In genomic region chr2:231335591-231335990, GRCh38 we compare ENCODE assay signal across 25 cellular contexts.
"Had no signal": no experiment of that assay in that cellular context is flagged by ENCODE, and none has a peak within 500 bp of the region (broad histone marks: within the 10 kb centered on the region; RNA-seq: fewer than 3 reads in every experiment).

No MANE protein-coding gene starts in this region.

- FAIRE-seq: colon, frontal cortex, urothelium cell line had no signal

- H3K27me3 Mint-ChIP-seq: memory B cell; naive B cell; stimulated activated naive CD8-positive, alpha-beta T cell treated with anti-CD3 and anti-CD28 coated beads, Interleukin-15, amount 100 ng/mL, for 72 hours; type B pancreatic cell had no signal

- H3K36me3 Mint-ChIP-seq: immature natural killer cell, naive B cell had no signal

- H3K27ac Mint-ChIP-seq: immature natural killer cell; memory B cell; mesothelial cell of epicardium; naive B cell; nephron progenitor cell; stimulated activated naive CD8-positive, alpha-beta T cell treated with anti-CD3 and anti-CD28 coated beads, Interleukin-15, amount 100 ng/mL, for 72 hours had no signal

- H3K4me3 Mint-ChIP-seq: immature natural killer cell; memory B cell; mesothelial cell of epicardium; naive B cell; nephron progenitor cell; stimulated activated naive CD8-positive, alpha-beta T cell treated with anti-CD3 and anti-CD28 coated beads, Interleukin-15, amount 100 ng/mL, for 72 hours; type B pancreatic cell had no signal

- DNase-seq: effector CD4-positive, alpha-beta T cell; hypothalamus; immature natural killer cell; islet precursor cell; mucosa of descending colon; naive B cell; nephron progenitor cell; nucleus accumbens; ovary; posterior cingulate gyrus; psoas muscle; right lobe of liver; stimulated activated CD4-positive, alpha-beta T cell treated with anti-CD3 and anti-CD28 coated beads, Interleukin-12 subunit alpha, Interleukin-12 subunit beta, amount 100 ng/mL, for 4 hours; stimulated activated CD4-positive, alpha-beta T cell treated with anti-CD3 and anti-CD28 coated beads, Interleukin-1b, Interleukin-23, amount 100 ng/mL, for 48 hours; stimulated activated CD4-positive, alpha-beta T cell treated with anti-CD3 and anti-CD28 coated beads, Interleukin-4, amount 100 ng/mL, for 1 hour; stimulated activated CD8-positive, alpha-beta memory T cell treated with anti-CD3 and anti-CD28 coated beads, Interleukin-4, amount 100 ng/mL, for 48 hours; stimulated activated naive CD4-positive, alpha-beta T cell; stimulated activated naive CD8-positive, alpha-beta T cell treated with anti-CD3 and anti-CD28 coated beads, Interleukin-15, amount 100 ng/mL, for 72 hours; thyroid gland had no signal

- H3K4me1 Mint-ChIP-seq: immature natural killer cell; memory B cell; naive B cell; stimulated activated naive CD8-positive, alpha-beta T cell treated with anti-CD3 and anti-CD28 coated beads, Interleukin-15, amount 100 ng/mL, for 72 hours had no signal

- ATAC-seq: mucosa of descending colon; psoas muscle; right lobe of liver; stimulated activated naive CD8-positive, alpha-beta T cell treated with anti-CD3 and anti-CD28 coated beads, Interleukin-15, amount 100 ng/mL, for 72 hours had no signal

- H3K9me3 Mint-ChIP-seq: immature natural killer cell; memory B cell; mesothelial cell of epicardium; naive B cell; nephron progenitor cell; stimulated activated naive CD8-positive, alpha-beta T cell treated with anti-CD3 and anti-CD28 coated beads, Interleukin-15, amount 100 ng/mL, for 72 hours had no signal
